Comparison of ENCODE assay signal across 8 cellular contexts in genomic region chr14:77098470-77099353, GRCh38. TPM values are rescaled to one million over a fixed set of nuclear protein-coding genes. Genes with fewer than 3 reads are reported as not detected.
A peak's percentile ranks its signal among the peaks of the same experiment; 100 is the strongest.
DNase-seq lines count a peak whose midpoint lies in the region; ATAC-seq, FAIRE-seq and TF ChIP-seq lines count a peak whose summit lies in the region.

No MANE protein-coding gene starts in this region.

- H3K9me3 ChIP-seq in kidney (ENCODE audit: control insufficient read depth in 1 of 2, low read length in 2 of 2) = no peaks in the 10 kb centered on the region

- DNase-seq in NCI-H2171 treated with DMSO at 0.1 percent for 48 hours (lab: John Stamatoyannopoulos, UW) (peak; percentile 53), NCI-H2171 (lab: John Stamatoyannopoulos, UW) (no peak), RPMI8226 (peak; percentile 15), caudate nucleus (lab: John Stamatoyannopoulos, UW) (peak in 58 of 61 donors; percentile 26 to 96 (median 68)), kidney (peak; percentile 92), frontal cortex (ENCODE audit: low spot score in 2 of 2) (no peak)
- DNase-seq in stimulated activated CD4-positive, alpha-beta T cell treated with anti-CD3 and anti-CD28 coated beads, Interleukin-2, amount 100 ng/mL, for 48 hours = peak; percentile 3 to 8

- intact Hi-C loops in kidney (cut with DNase I) = no loop called here

- peak overlapping the region; percentile 97 to 100 for H3K9ac ChIP-seq in kidney (ENCODE audit: low read length in 2 of 2)

- H3K4me3 ChIP-seq in kidney (ENCODE audit: low read length in 2 of 2) = peak overlapping the region; percentile 93 to 97

- no peak for TF ChIP-seq CTCF in kidney (IDR thresholded peaks at IDR 0.05; ENCODE audit: borderline replicate concordance, extremely low read depth, insufficient read depth)

- no peaks in the 10 kb centered on the region for H3K36me3 ChIP-seq in kidney (ENCODE audit: control insufficient read depth in 1 of 2, insufficient read depth in 2 of 2, low read length in 2 of 2)

- H3K27ac ChIP-seq in caudate nucleus (ENCODE audit: low read depth, low read length) = peak overlapping the region; percentile 99
- H3K27ac ChIP-seq in kidney (ENCODE audit: low read depth in 2 of 2, low read length in 2 of 2) = peak overlapping the region; percentile 99

- ATAC-seq in HG03280 (IDR thresholded peaks at IDR 0.05; ENCODE audit: unreplicated experiment) = no peak

- FAIRE-seq in kidney (lab: Jason Lieb, UNC) (no peak), frontal cortex (lab: Jason Lieb, UNC) (no peak)

- peaks cover 14 to 26% of the 10 kb centered on the region in 2 donors for H3K4me1 ChIP-seq in kidney (ENCODE audit: control insufficient read depth in 1 of 2, insufficient read depth in 1 of 2, low read depth in 1 of 2, low read length in 2 of 2)

RNA-seq across cellular contexts. Expression of gene CIPC, which starts 0.7 kb away (rescaled TPM):
- total RNA-seq in kidney (23.5 TPM), frontal cortex (44.8 TPM)
- 12.8 TPM for polyA plus RNA-seq in kidney (ENCODE audit: insufficient read depth, low read depth, low replicate concordance)

RNA-seq across cellular contexts. Expression of gene ZDHHC22, which starts 42.9 kb away (rescaled TPM):
- total RNA-seq in kidney (not detected), frontal cortex (5.7 TPM)
- not detected for polyA plus RNA-seq in kidney (ENCODE audit: insufficient read depth, low read depth, low replicate concordance)

Comparison
In these comparisons a context has a peak if more than half of its experiments do, and no peak if none do; other contexts are left out.
1. DNase-seq: peak in NCI-H2171 treated with DMSO at 0.1 percent for 48 hours (single experiment), RPMI8226 (single experiment), caudate nucleus (58 of 61), kidney (single experiment) and stimulated activated CD4-positive, alpha-beta T cell treated with anti-CD3 and anti-CD28 coated beads, Interleukin-2, amount 100 ng/mL, for 48 hours (2 of 2); none in NCI-H2171 (single experiment) and frontal cortex (0 of 2).